23 cellular contexts compared by ENCODE assay signal in the genomic region with DNA sequence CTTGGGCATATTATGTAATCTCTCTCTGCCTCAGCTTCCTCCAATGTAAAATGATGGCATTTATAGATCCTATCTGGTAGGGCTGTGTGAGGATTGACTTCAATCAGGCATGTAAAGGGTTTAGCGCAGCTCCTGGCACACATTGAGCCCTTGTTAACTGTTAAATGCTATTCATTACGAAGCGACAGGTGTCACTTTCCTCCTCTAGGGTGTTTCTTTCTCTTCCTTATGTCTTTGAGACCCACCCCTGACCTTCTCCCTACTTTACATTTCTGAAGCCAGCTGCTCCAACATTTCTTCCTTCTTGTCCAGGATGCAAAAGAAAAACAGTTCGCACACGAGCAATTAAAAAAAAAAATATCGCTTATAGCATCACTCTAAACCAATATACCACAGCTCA.
"Had no signal": no experiment of that assay in that cellular context is flagged by ENCODE, and none has a peak within 500 bp of the region (broad histone marks: within the 10 kb centered on the region; RNA-seq: fewer than 3 reads in every experiment).

No MANE protein-coding gene starts in this region.

- H3K4me1 ChIP-seq: adrenal gland, Peyer's patch had no signal

- H3K36me3 ChIP-seq: adrenal gland, Peyer's patch, SJCRH30 had no signal

- H3K27ac ChIP-seq: adrenal gland, KMS-11, Peyer's patch, RWPE1, SJCRH30, VCaP had no signal

- H3K9me3 ChIP-seq: adrenal gland, SJCRH30, SK-N-SH had no signal

- ATAC-seq: activated CD8-positive, alpha-beta T cell treated with anti-CD3 and anti-CD28 coated beads for 36 hours; activated T-cell treated with anti-CD3 and anti-CD28 coated beads, Interleukin-2, amount 50 U/mL, for 72 hours had no signal

- H3K27me3 ChIP-seq: Peyer's patch, SJCRH30 had no signal

- H3K9ac ChIP-seq: KMS-11, SK-N-SH had no signal

- H3K4me3 ChIP-seq: adrenal gland, Peyer's patch, SJCRH30 had no signal

- DNase-seq: activated CD4-positive, CD25-positive, alpha-beta regulatory T cell; activated CD8-positive, alpha-beta memory T cell treated with anti-CD3 and anti-CD28 coated beads, Interleukin-2, amount 50 U/mL, for 4 hours; activated CD8-positive, alpha-beta T cell treated with anti-CD3 and anti-CD28 coated beads for 36 hours; activated gamma-delta T cell treated with Interleukin-2 at 50 U/mL for 16 hours; activated naive CD4-positive, alpha-beta T cell treated with anti-CD3 and anti-CD28 coated beads, Interleukin-2, amount 50 U/mL, for 16 hours; activated naive CD8-positive, alpha-beta T cell treated with anti-CD3 and anti-CD28 coated beads, Interleukin-2, amount 10 ng/mL, durations not matched to agents 7 days and 5 days; activated T-cell treated with anti-CD3 and anti-CD28 coated beads, Interleukin-2, amount 50 U/mL, for 72 hours; adrenal gland; anterior cingulate cortex; cerebellar nuclear complex; NCI-H1092; NCI-H1694 treated with DMSO at 0.1 percent for 48 hours; NCI-H2029 treated with DMSO at 0.1 percent for 48 hours; NCI-H345; NCI-H510A; Peyer's patch; Right ventricle myocardium superior; SK-N-SH; T-helper 1 cell had no signal
